ENCODE assay signal across 17 cellular contexts in the genomic region with DNA sequence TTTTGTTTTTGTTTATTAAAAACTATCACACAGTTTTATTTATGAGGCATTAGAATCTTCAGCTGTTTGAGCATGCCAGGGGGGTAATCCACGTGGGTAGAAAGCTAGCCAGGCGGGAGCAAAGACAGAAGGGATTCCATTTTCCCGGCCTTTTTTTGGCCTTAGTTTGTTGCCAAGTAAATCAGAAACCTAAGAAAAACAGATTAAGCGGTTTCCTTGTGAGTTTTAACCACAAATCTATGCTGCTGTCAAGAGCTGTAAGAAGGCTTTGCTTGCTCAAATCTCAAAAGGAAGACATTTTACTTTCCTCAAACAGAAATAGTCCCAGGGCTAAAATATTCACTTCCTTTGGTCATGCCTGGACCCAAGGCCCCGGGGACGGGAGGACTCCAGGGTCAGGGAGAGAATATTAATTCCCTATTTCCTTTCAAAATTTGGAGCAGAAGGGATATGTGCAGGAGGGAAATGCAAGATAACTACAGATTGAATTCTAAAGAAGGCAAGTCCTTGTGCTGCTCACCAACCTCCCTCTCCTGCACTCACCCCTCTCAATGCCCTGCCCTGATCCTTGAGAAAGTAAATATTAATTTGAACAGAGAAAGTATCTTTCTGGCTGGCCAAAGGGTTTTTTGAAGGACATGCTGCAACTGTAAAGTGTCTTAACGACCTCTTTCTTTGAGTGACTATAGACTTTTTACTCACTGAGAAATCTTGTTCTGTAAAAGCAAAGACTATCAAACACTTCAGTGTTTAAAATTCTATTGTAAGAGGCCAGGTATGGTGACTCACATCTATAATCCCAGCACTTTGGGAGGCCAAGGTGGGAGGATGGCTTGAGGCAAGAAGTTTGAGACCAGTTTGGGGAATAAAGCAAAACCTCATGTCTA.
DNase-seq lines count a peak whose midpoint lies in the region; ATAC-seq, FAIRE-seq and TF ChIP-seq lines count a peak whose summit lies in the region.
"Had no signal": no experiment of that assay in that cellular context is flagged by ENCODE, and none has a peak within 500 bp of the region (broad histone marks: within the 10 kb centered on the region; RNA-seq: fewer than 3 reads in every experiment).

No MANE protein-coding gene starts in this region.

- intact Hi-C loops in left ventricle myocardium inferior (cut with micrococcal nuclease), result no loop called here
- intact Hi-C loops in left ventricle myocardium superior (cut with micrococcal nuclease), result no loop called here
- intact Hi-C loops in mammary epithelial cell (cut with micrococcal nuclease), result no loop called here

- H3K79me2 ChIP-seq in parathyroid adenoma (no peaks in the 10 kb centered on the region), mammary epithelial cell (ENCODE audit: insufficient read depth, low read length) (no peaks in the 10 kb centered on the region)

- no peaks in the 10 kb centered on the region for H3K36me3 ChIP-seq in left ventricle myocardium inferior
- H3K36me3 ChIP-seq in parathyroid adenoma (ENCODE audit: control insufficient read depth, insufficient read depth, low read length), result no peaks in the 10 kb centered on the region
- H3K36me3 ChIP-seq in mammary epithelial cell (ENCODE audit: insufficient read depth, low read length), result no peaks in the 10 kb centered on the region
- H3K36me3 ChIP-seq: BLaER1 had no signal

- no peak overlapping the region for H3K4me3 ChIP-seq in left ventricle myocardium inferior
- H3K4me3 ChIP-seq in parathyroid adenoma (ENCODE audit: low read depth, low read length), result no peak overlapping the region
- H3K4me3 ChIP-seq in mammary epithelial cell (replicated peaks in 1 of 3; ENCODE audit: insufficient read depth in 1 of 3, low read depth in 2 of 3, low read length in 3 of 3), result no peak overlapping the region
- H3K4me3 ChIP-seq: BLaER1 had no signal

- H3K4me1 ChIP-seq in left ventricle myocardium inferior (peaks cover 17% of the 10 kb centered on the region), parathyroid adenoma (no peaks in the 10 kb centered on the region), mammary epithelial cell (ENCODE audit: insufficient read depth, low read length) (peaks cover 34% of the 10 kb centered on the region)

- DNase-seq in left ventricle myocardium inferior, result no peak
- no peak for DNase-seq in left ventricle myocardium superior
- peak; percentile 43 for DNase-seq in left kidney (ENCODE audit: low read depth, low spot score)
- DNase-seq in urothelium cell line (ENCODE audit: low spot score), result no peak
- no peak for DNase-seq in mammary epithelial cell
- DNase-seq: activated CD8-positive, alpha-beta T cell treated with anti-CD3 and anti-CD28 coated beads for 36 hours; H9; immature natural killer cell; NCI-H146; stimulated activated CD4-positive, alpha-beta T cell treated with anti-CD3 and anti-CD28 coated beads, Interleukin-1b, Interleukin-23, amount 100 ng/mL, for 48 hours had no signal

- H3K27ac ChIP-seq in left ventricle myocardium inferior (replicated peaks) (peak overlapping the region; percentile 39), parathyroid adenoma (no peak overlapping the region), mammary epithelial cell (ENCODE audit: insufficient read depth, low read depth, low read length) (no peak overlapping the region)
- H3K27ac ChIP-seq: 22Rv1, BLaER1 had no signal

- CTCF ChIA-PET in mammary epithelial cell (lab: Charles Lee; ENCODE audit: low non-redundant PET), result no interaction called here

- H3K9ac ChIP-seq in parathyroid adenoma, result no peak overlapping the region
- no peak overlapping the region for H3K9ac ChIP-seq in mammary epithelial cell (ENCODE audit: insufficient read depth, low read length)
- H3K9ac ChIP-seq: BLaER1 had no signal

- BruUV-seq in mammary epithelial cell (replicated peaks; lab: Mats Ljungman, UMichigan), result no TSS peak

- no peak for TF ChIP-seq CTCF in left ventricle myocardium inferior (IDR thresholded peaks at IDR 0.05; ENCODE audit: borderline replicate concordance)
- TF ChIP-seq CTCF in parathyroid adenoma (IDR thresholded peaks at IDR 0.05), result no peak
- no peak for TF ChIP-seq CTCF in mammary epithelial cell (conservative IDR thresholded peaks at IDR 0.05 in 1 of 2, IDR thresholded peaks at IDR 0.05 in 1 of 2; ENCODE audit: extremely low read depth in 1 of 2, insufficient read depth in 1 of 2, low read depth in 1 of 2, low read length in 2 of 2)

- in situ Hi-C loops in mammary epithelial cell (cut with MboI; ENCODE audit: low sequenced_read_pairs in 2 of 2), result loop anchor here (5.0 kb wide), 1 partner anchor 148 kb away; no protein-coding TSS in a partner anchor

- WGBS in mammary epithelial cell (ENCODE audit: low coverage, missing lambda C conversion rate), result 65% methylated on average over 7 of the region's 7 CpGs

- dilution Hi-C loops in mammary epithelial cell (cut with HindIII; ENCODE audit: low sequenced_read_pairs), result no loop called here

- H3K4me2 ChIP-seq in parathyroid adenoma (ENCODE audit: low read length), result no peak overlapping the region
- no peak overlapping the region for H3K4me2 ChIP-seq in mammary epithelial cell (ENCODE audit: insufficient read depth, low read depth, low read length)
- H3K4me2 ChIP-seq: BLaER1 had no signal

- peak overlapping the region; percentile 19 for H2AFZ ChIP-seq in parathyroid adenoma
- no peak overlapping the region for H2AFZ ChIP-seq in mammary epithelial cell (ENCODE audit: low read depth, low read length)

- no peak for FAIRE-seq in urothelium cell line (lab: Jason Lieb, UNC)
- FAIRE-seq: colon, endothelial cell of umbilical vein had no signal

- H4K20me1 ChIP-seq in mammary epithelial cell (ENCODE audit: insufficient read depth, low read length), result no peaks in the 10 kb centered on the region
- H4K20me1 ChIP-seq: BLaER1 had no signal

- ATAC-seq in left ventricle myocardium superior (no peak), GM19455 (IDR thresholded peaks at IDR 0.05; ENCODE audit: unreplicated experiment) (no peak), HG02610 (IDR thresholded peaks at IDR 0.05; ENCODE audit: unreplicated experiment) (no peak)
- ATAC-seq: activated CD8-positive, alpha-beta T cell treated with anti-CD3 and anti-CD28 coated beads for 36 hours had no signal

- no peaks in the 10 kb centered on the region for H3K9me3 ChIP-seq in left ventricle myocardium inferior (replicated peaks)
- H3K9me3 ChIP-seq in parathyroid adenoma (ENCODE audit: control insufficient read depth, low read length), result no peaks in the 10 kb centered on the region
- H3K9me3 ChIP-seq in mammary epithelial cell (replicated peaks; ENCODE audit: insufficient read depth, low read length), result no peaks in the 10 kb centered on the region
- H3K9me3 ChIP-seq: BLaER1 had no signal

- H3K27me3 ChIP-seq in left ventricle myocardium inferior (ENCODE audit: low read depth) (no peaks in the 10 kb centered on the region), parathyroid adenoma (ENCODE audit: control insufficient read depth, insufficient read depth, low read length) (no peaks in the 10 kb centered on the region), mammary epithelial cell (ENCODE audit: insufficient read depth, low read length) (no peaks in the 10 kb centered on the region)
- H3K27me3 ChIP-seq: BLaER1 had no signal
